Comparison of ENCODE assay signal across 8 cellular contexts in genomic region chrX:43836435-43837184, GRCh38.
A peak's percentile ranks its signal among the peaks of the same experiment; 100 is the strongest.
DNase-seq lines count a peak whose midpoint lies in the region; ATAC-seq and TF ChIP-seq lines count a peak whose summit lies in the region.

No MANE protein-coding gene starts in this region.

- DNase-seq in HFF-Myc (ENCODE audit: extremely low read depth, low read depth) (no peak), SW480 (ENCODE audit: low spot score) (peak; percentile 23), iris pigment epithelial cell (ENCODE audit: low read depth) (peak; percentile 29), AML-193 (lab: John Stamatoyannopoulos, UW) (no peak), UCSD-AML1 (lab: John Stamatoyannopoulos, UW; ENCODE audit: unreplicated experiment) (no peak)
- no peak for DNase-seq in stimulated activated effector memory CD8-positive, alpha-beta T cell treated with anti-CD3 and anti-CD28 coated beads, Interleukin-12 subunit alpha, Interleukin-12 subunit beta, amount 100 ng/mL, for 72 hours (ENCODE audit: low spot score in 2 of 2)
- DNase-seq in stimulated activated CD8-positive, alpha-beta memory T cell treated with anti-CD3 and anti-CD28 coated beads, Interleukin-4, amount 100 ng/mL, for 48 hours, result no peak

- TF ChIP-seq CTCF in C4-2B (conservative IDR thresholded peaks at IDR 0.05) (peak; percentile 76), HFF-Myc (IDR thresholded peaks at IDR 0.05; ENCODE audit: low read depth, low read length, missing control alignments) (peak; percentile 5)

- no peak overlapping the region for H3K27ac ChIP-seq in C4-2B

- H3K4me3 ChIP-seq in HFF-Myc (replicated peaks; ENCODE audit: low read depth, low read length), result no peak overlapping the region

- no peak overlapping the region for H3K27ac Mint-ChIP-seq in stimulated activated effector memory CD8-positive, alpha-beta T cell treated with anti-CD3 and anti-CD28 coated beads, Interleukin-12 subunit alpha, Interleukin-12 subunit beta, amount 100 ng/mL, for 72 hours

- H3K36me3 Mint-ChIP-seq in stimulated activated effector memory CD8-positive, alpha-beta T cell treated with anti-CD3 and anti-CD28 coated beads, Interleukin-12 subunit alpha, Interleukin-12 subunit beta, amount 100 ng/mL, for 72 hours, result no peaks in the 10 kb centered on the region

- no peak for ATAC-seq in stimulated activated effector memory CD8-positive, alpha-beta T cell treated with anti-CD3 and anti-CD28 coated beads, Interleukin-12 subunit alpha, Interleukin-12 subunit beta, amount 100 ng/mL, for 72 hours

- no peaks in the 10 kb centered on the region for H3K4me1 Mint-ChIP-seq in stimulated activated effector memory CD8-positive, alpha-beta T cell treated with anti-CD3 and anti-CD28 coated beads, Interleukin-12 subunit alpha, Interleukin-12 subunit beta, amount 100 ng/mL, for 72 hours

- H3K4me3 Mint-ChIP-seq in stimulated activated effector memory CD8-positive, alpha-beta T cell treated with anti-CD3 and anti-CD28 coated beads, Interleukin-12 subunit alpha, Interleukin-12 subunit beta, amount 100 ng/mL, for 72 hours, result no peak overlapping the region

- no peaks in the 10 kb centered on the region for H3K9me3 Mint-ChIP-seq in stimulated activated effector memory CD8-positive, alpha-beta T cell treated with anti-CD3 and anti-CD28 coated beads, Interleukin-12 subunit alpha, Interleukin-12 subunit beta, amount 100 ng/mL, for 72 hours

Comparison
In these comparisons a context has a peak if more than half of its experiments do, and no peak if none do; other contexts are left out.
1. DNase-seq: peak in SW480 (single experiment) and iris pigment epithelial cell (single experiment); none in HFF-Myc (single experiment), stimulated activated effector memory CD8-positive, alpha-beta T cell treated with anti-CD3 and anti-CD28 coated beads, Interleukin-12 subunit alpha, Interleukin-12 subunit beta, amount 100 ng/mL, for 72 hours (0 of 2), stimulated activated CD8-positive, alpha-beta memory T cell treated with anti-CD3 and anti-CD28 coated beads, Interleukin-4, amount 100 ng/mL, for 48 hours (single experiment), AML-193 (0 of 2) and UCSD-AML1 (single experiment).